Comparison of ENCODE assay signal across 16 cellular contexts in the genomic region with DNA sequence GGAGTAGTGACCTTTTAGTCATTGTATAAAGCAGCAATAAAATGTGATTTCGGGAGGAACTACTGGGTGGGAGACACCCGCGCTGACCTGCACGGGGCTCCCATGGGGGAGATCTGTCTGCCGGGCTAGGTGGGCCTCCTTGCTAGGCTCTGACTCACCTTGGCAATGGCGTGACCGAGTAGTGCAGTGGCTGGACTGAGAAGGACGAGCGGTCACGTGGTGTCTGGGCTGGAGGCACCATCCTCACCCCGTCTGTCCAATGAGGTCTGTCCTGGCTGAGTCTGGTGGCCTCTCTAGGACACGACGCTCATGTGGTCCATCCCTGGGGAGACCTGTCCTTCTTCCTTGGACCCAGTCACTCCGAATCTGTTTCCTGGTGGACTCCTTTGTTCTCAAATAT.
"Had no signal": no experiment of that assay in that cellular context is flagged by ENCODE, and none has a peak within 500 bp of the region (broad histone marks: within the 10 kb centered on the region; RNA-seq: fewer than 3 reads in every experiment).

No MANE protein-coding gene starts in this region.

- H3K4me3 Mint-ChIP-seq: activated CD4-positive, alpha-beta memory T cell treated with anti-CD3 and anti-CD28 coated beads, Interleukin-2, amount 10 ng/mL, durations not matched to agents 7 days and 5 days; activated naive CD4-positive, alpha-beta T cell treated with anti-CD3 and anti-CD28 coated beads, Interleukin-2, amount 10 ng/mL, durations not matched to agents 7 days and 5 days; activated T-helper 1 cell treated with anti-CD3 and anti-CD28 coated beads, Interleukin-12 subunit alpha, Interleukin-12 subunit beta, Interleukin-2, Interleukin-4 antibody, amounts not matched to agents 30 ng/mL and 10 ng/mL and 1 ng/mL, durations not matched to agents 14 hours and 24 hours and 36 hours; endodermal cell; immature natural killer cell; nephron progenitor cell had no signal

- H3K36me3 ChIP-seq: breast epithelium, prostate gland, transverse colon had no signal

- H3K4me1 Mint-ChIP-seq: activated CD4-positive, alpha-beta memory T cell treated with anti-CD3 and anti-CD28 coated beads, Interleukin-2, amount 10 ng/mL, durations not matched to agents 7 days and 5 days; endodermal cell; immature natural killer cell had no signal

- DNase-seq: activated CD4-positive, alpha-beta memory T cell treated with anti-CD3 and anti-CD28 coated beads, Interleukin-2, amount 10 ng/mL, durations not matched to agents 7 days and 5 days; activated naive CD4-positive, alpha-beta T cell treated with anti-CD3 and anti-CD28 coated beads, Interleukin-2, amount 10 ng/mL, durations not matched to agents 7 days and 5 days; amygdala; endodermal cell; erythroblast; immature natural killer cell; left cardiac atrium; nephron progenitor cell; stimulated activated CD4-positive, alpha-beta T cell treated with anti-CD3 and anti-CD28 coated beads, Interleukin-4, amount 100 ng/mL, for 1 hour; stimulated activated CD8-positive, alpha-beta memory T cell treated with anti-CD3 and anti-CD28 coated beads, Interleukin-4, amount 100 ng/mL, for 48 hours; SW 1271; transverse colon had no signal

- H3K36me3 Mint-ChIP-seq: activated naive CD4-positive, alpha-beta T cell treated with anti-CD3 and anti-CD28 coated beads, Interleukin-2, amount 10 ng/mL, durations not matched to agents 7 days and 5 days; immature natural killer cell had no signal

- H3K27ac Mint-ChIP-seq: activated CD4-positive, alpha-beta memory T cell treated with anti-CD3 and anti-CD28 coated beads, Interleukin-2, amount 10 ng/mL, durations not matched to agents 7 days and 5 days; activated naive CD4-positive, alpha-beta T cell treated with anti-CD3 and anti-CD28 coated beads, Interleukin-2, amount 10 ng/mL, durations not matched to agents 7 days and 5 days; activated T-helper 1 cell treated with anti-CD3 and anti-CD28 coated beads, Interleukin-12 subunit alpha, Interleukin-12 subunit beta, Interleukin-2, Interleukin-4 antibody, amounts not matched to agents 30 ng/mL and 10 ng/mL and 1 ng/mL, durations not matched to agents 14 hours and 24 hours and 36 hours; endodermal cell; nephron progenitor cell had no signal

- H3K27me3 ChIP-seq: breast epithelium, transverse colon had no signal

- H3K9me3 ChIP-seq: breast epithelium, prostate gland, transverse colon had no signal

- H3K9me3 Mint-ChIP-seq: activated CD4-positive, alpha-beta memory T cell treated with anti-CD3 and anti-CD28 coated beads, Interleukin-2, amount 10 ng/mL, durations not matched to agents 7 days and 5 days; activated naive CD4-positive, alpha-beta T cell treated with anti-CD3 and anti-CD28 coated beads, Interleukin-2, amount 10 ng/mL, durations not matched to agents 7 days and 5 days; activated T-helper 1 cell treated with anti-CD3 and anti-CD28 coated beads, Interleukin-12 subunit alpha, Interleukin-12 subunit beta, Interleukin-2, Interleukin-4 antibody, amounts not matched to agents 30 ng/mL and 10 ng/mL and 1 ng/mL, durations not matched to agents 14 hours and 24 hours and 36 hours; endodermal cell; immature natural killer cell; nephron progenitor cell had no signal

- H3K27ac ChIP-seq: breast epithelium, prostate gland, transverse colon had no signal

- H3K4me3 ChIP-seq: breast epithelium, lung, prostate gland, transverse colon had no signal

- H3K27me3 Mint-ChIP-seq: activated CD4-positive, alpha-beta memory T cell treated with anti-CD3 and anti-CD28 coated beads, Interleukin-2, amount 10 ng/mL, durations not matched to agents 7 days and 5 days; activated naive CD4-positive, alpha-beta T cell treated with anti-CD3 and anti-CD28 coated beads, Interleukin-2, amount 10 ng/mL, durations not matched to agents 7 days and 5 days had no signal

- ATAC-seq: left cardiac atrium had no signal
